In genomic region chr2:48948400-48949110, GRCh38 we compare ENCODE assay signal across 25 cellular contexts.
"Had no signal": no experiment of that assay in that cellular context is flagged by ENCODE, and none has a peak within 500 bp of the region (broad histone marks: within the 10 kb centered on the region; RNA-seq: fewer than 3 reads in every experiment).

No MANE protein-coding gene starts in this region.

- DNase-seq: dermis blood vessel endothelial cell; effector memory CD4-positive, alpha-beta T cell; esophagus squamous epithelium; foreskin melanocyte; glutamatergic neuron; heart right ventricle; hippocampal formation; left colon; left ventricle myocardium superior; mesendoderm; midbrain; naive thymus-derived CD4-positive, alpha-beta T cell; posterior cingulate gyrus; psoas muscle; right cardiac atrium; stimulated activated CD4-positive, alpha-beta T cell treated with anti-CD3 and anti-CD28 coated beads, Interleukin-15, amount 100 ng/mL, for 24 hours; stimulated activated CD4-positive, alpha-beta T cell treated with anti-CD3 and anti-CD28 coated beads, Interleukin-2, amount 100 ng/mL, for 48 hours; stimulated activated naive CD4-positive, alpha-beta T cell; stimulated activated naive CD8-positive, alpha-beta T cell treated with anti-CD3 and anti-CD28 coated beads, Interleukin-15, amount 100 ng/mL, for 72 hours; tibial artery had no signal

- H2AFZ ChIP-seq: neural progenitor cell had no signal

- H3K27ac ChIP-seq: esophagus squamous epithelium, heart right ventricle, neural progenitor cell, psoas muscle, skin epidermis, tibial artery had no signal

- H3K36me3 Mint-ChIP-seq: naive thymus-derived CD4-positive, alpha-beta T cell; neural progenitor cell; type B pancreatic cell had no signal

- H3K27me3 ChIP-seq: esophagus squamous epithelium, heart right ventricle, neural progenitor cell, tibial artery had no signal

- H3K36me3 ChIP-seq: esophagus squamous epithelium, heart right ventricle, neural progenitor cell, tibial artery had no signal

- H3K9me3 ChIP-seq: esophagus squamous epithelium, heart right ventricle, psoas muscle, tibial artery had no signal

- H3K4me2 ChIP-seq: neural progenitor cell had no signal

- H3K9me3 Mint-ChIP-seq: naive thymus-derived CD4-positive, alpha-beta T cell; nephron; neural progenitor cell; stimulated activated naive CD8-positive, alpha-beta T cell treated with anti-CD3 and anti-CD28 coated beads, Interleukin-15, amount 100 ng/mL, for 72 hours; type B pancreatic cell had no signal

- H3K4me3 ChIP-seq: coronary artery, esophagus squamous epithelium, heart right ventricle, neural progenitor cell, psoas muscle, skin epidermis, tibial artery had no signal

- H3K27ac Mint-ChIP-seq: naive thymus-derived CD4-positive, alpha-beta T cell; nephron; neural progenitor cell; stimulated activated naive CD8-positive, alpha-beta T cell treated with anti-CD3 and anti-CD28 coated beads, Interleukin-15, amount 100 ng/mL, for 72 hours; type B pancreatic cell had no signal

- H3K9ac ChIP-seq: neural progenitor cell had no signal

- ATAC-seq: heart right ventricle; left colon; left ventricle myocardium superior; naive thymus-derived CD4-positive, alpha-beta T cell; psoas muscle; right cardiac atrium; stimulated activated naive CD8-positive, alpha-beta T cell treated with anti-CD3 and anti-CD28 coated beads, Interleukin-15, amount 100 ng/mL, for 72 hours had no signal

- H3K4me1 Mint-ChIP-seq: neural progenitor cell; stimulated activated naive CD8-positive, alpha-beta T cell treated with anti-CD3 and anti-CD28 coated beads, Interleukin-15, amount 100 ng/mL, for 72 hours had no signal

- H3K4me3 Mint-ChIP-seq: naive thymus-derived CD4-positive, alpha-beta T cell; nephron; neural progenitor cell; stimulated activated naive CD8-positive, alpha-beta T cell treated with anti-CD3 and anti-CD28 coated beads, Interleukin-15, amount 100 ng/mL, for 72 hours; type B pancreatic cell had no signal

- H3K27me3 Mint-ChIP-seq: stimulated activated naive CD8-positive, alpha-beta T cell treated with anti-CD3 and anti-CD28 coated beads, Interleukin-15, amount 100 ng/mL, for 72 hours; type B pancreatic cell had no signal

- H3K4me1 ChIP-seq: esophagus squamous epithelium, neural progenitor cell, psoas muscle had no signal
